In genomic region chr9:132662152-132662945, GRCh38 we compare ENCODE assay signal across 20 cellular contexts. TPM values are rescaled to one million over a fixed set of nuclear protein-coding genes. Genes with fewer than 3 reads are reported as not detected.
DNase-seq lines count a peak whose midpoint lies in the region; ATAC-seq and TF ChIP-seq lines count a peak whose summit lies in the region.
"Had no signal": no experiment of that assay in that cellular context is flagged by ENCODE, and none has a peak within 500 bp of the region (broad histone marks: within the 10 kb centered on the region; RNA-seq: fewer than 3 reads in every experiment).

No MANE protein-coding gene starts in this region.

- no peak overlapping the region for H4K5ac ChIP-seq in H9 (ENCODE audit: insufficient read length, low read depth, low read length)

- no peak overlapping the region for H4K8ac ChIP-seq in H9 (replicated peaks; ENCODE audit: insufficient read length, low read depth, low read length)

- H2AK5ac ChIP-seq in H9 (ENCODE audit: insufficient read length, low read length), result no peak overlapping the region

- H3K4me1 Mint-ChIP-seq in H9 (peaks cover 4 to 5% of the 10 kb centered on the region in 2 experiments), nephron progenitor cell (peaks cover 4% of the 10 kb centered on the region), natural killer cell (no peaks in the 10 kb centered on the region)
- H3K4me1 Mint-ChIP-seq in activated CD4-positive, alpha-beta memory T cell treated with anti-CD3 and anti-CD28 coated beads for 36 hours (ENCODE audit: low read depth), result peaks cover 2% of the 10 kb centered on the region
- H3K4me1 Mint-ChIP-seq: B cell had no signal

- TF ChIP-seq CTCF in H9 (conservative IDR thresholded peaks at IDR 0.05) (no peak), KMS-11 (conservative IDR thresholded peaks at IDR 0.05; ENCODE audit: low read depth, low read length) (no peak), nephron progenitor cell (IDR thresholded peaks at IDR 0.05) (no peak), natural killer cell (IDR thresholded peaks at IDR 0.05) (no peak)

- H2BK15ac ChIP-seq in H9 (ENCODE audit: low read depth, low read length), result no peak overlapping the region

- H2BK120ac ChIP-seq in H9 (ENCODE audit: low read depth, low read length, poor library complexity, severe bottlenecking), result no peak overlapping the region

- H2AFZ ChIP-seq in H9 (ENCODE audit: low read length), result no peak overlapping the region
- no peak overlapping the region for H2AFZ ChIP-seq in KMS-11 (ENCODE audit: low read depth)

- no peak overlapping the region for H2BK12ac ChIP-seq in H9 (ENCODE audit: insufficient read length, low read depth, low read length)

- H3K23me2 ChIP-seq in H9 (ENCODE audit: insufficient read length, low read depth, low read length, poor library complexity, severe bottlenecking), result no peaks in the 10 kb centered on the region

- no peak overlapping the region for H3K4ac ChIP-seq in H9 (ENCODE audit: low read depth, low read length)

- WGBS in H9 (ENCODE audit: extremely low coverage, insufficient read length, low lambda C conversion rate), result no CpG with 5 or more reads among the region's 12 CpGs

- no peak overlapping the region for H3K14ac ChIP-seq in H9 (ENCODE audit: insufficient read depth, low read length)

- H2BK20ac ChIP-seq in H9 (ENCODE audit: low read depth, low read length, poor library complexity, severe bottlenecking), result no peak overlapping the region

- H4K91ac ChIP-seq in H9 (ENCODE audit: insufficient read length, low read depth, low read length), result no peak overlapping the region

- H3K9me3 Mint-ChIP-seq in H9 (no peaks in the 10 kb centered on the region), nephron progenitor cell (no peaks in the 10 kb centered on the region), natural killer cell (no peaks in the 10 kb centered on the region)
- no peaks in the 10 kb centered on the region for H3K9me3 Mint-ChIP-seq in activated CD4-positive, alpha-beta memory T cell treated with anti-CD3 and anti-CD28 coated beads for 36 hours
- H3K9me3 Mint-ChIP-seq: CD4-positive, CD25-positive, alpha-beta regulatory T cell had no signal

- ATAC-seq in natural killer cell, result no peak
- ATAC-seq: HCT116 had no signal

- POLR2A ChIA-PET in activated CD4-positive, alpha-beta memory T cell treated with anti-CD3 and anti-CD28 coated beads for 36 hours (lab: Charles Lee), result interaction anchor here (1.1 kb wide), 1 partner anchor 26 kb away, joined by 3 read pairs; no protein-coding TSS in a partner anchor

- no peak for DNase-seq in H9
- DNase-seq in nephron progenitor cell, result no peak
- no peak for DNase-seq in natural killer cell
- DNase-seq in NCI-H524 treated with DMSO at 0.1 percent for 48 hours (lab: John Stamatoyannopoulos, UW), result no peak
- no peak for DNase-seq in putamen (ENCODE audit: low spot score)
- DNase-seq in activated CD4-positive, alpha-beta memory T cell treated with anti-CD3 and anti-CD28 coated beads for 36 hours, result no peak
- DNase-seq: Caco-2; CD4-positive, CD25-positive, alpha-beta regulatory T cell; EL; MG63; NCI-H1092; NCI-H146; NCI-H2081 treated with DMSO at 0.1 percent for 48 hours; NCI-H2227 treated with DMSO at 0.1 percent for 48 hours; NCI-H748 treated with DMSO at 0.1 percent for 48 hours had no signal

- peak overlapping the region; percentile 30 for H2BK5ac ChIP-seq in H9 (ENCODE audit: insufficient read length, low read length)

- H3K36me3 ChIP-seq in KMS-11 (ENCODE audit: insufficient read depth) (peaks cover 21% of the 10 kb centered on the region), endocrine pancreas (ENCODE audit: control insufficient read depth, insufficient read depth, low read length) (no peaks in the 10 kb centered on the region)

- H3K79me1 ChIP-seq in H9 (ENCODE audit: insufficient read depth, low read depth, low read length, poor library complexity, severe bottlenecking), result peaks cover 6% of the 10 kb centered on the region

- H3K4me3 ChIP-seq in KMS-11 (IDR thresholded peaks at IDR 0.05; ENCODE audit: insufficient read depth, low read depth, low read length) (no peak overlapping the region), endocrine pancreas (ENCODE audit: control insufficient read depth, insufficient read depth, low read length) (peak overlapping the region; percentile 55)
- H3K4me3 ChIP-seq: MG63 had no signal

- no peak overlapping the region for H3K9ac ChIP-seq in H9 (ENCODE audit: extremely low read depth, insufficient read length, low read length)
- H3K9ac ChIP-seq in KMS-11, result peak overlapping the region; percentile 45; the same call in 1 of the 2 replicates
- H3K9ac ChIP-seq in endocrine pancreas (ENCODE audit: control insufficient read depth, insufficient read depth, low read length), result peak overlapping the region; percentile 39

- H3K4me1 ChIP-seq in H9 (ENCODE audit: insufficient read depth, low read length), result peaks cover 4% of the 10 kb centered on the region; the same call in 1 of the 2 replicates
- H3K4me1 ChIP-seq in KMS-11 (ENCODE audit: low read depth, poor library complexity, severe bottlenecking), result peaks cover 93% of the 10 kb centered on the region
- peaks cover 5% of the 10 kb centered on the region for H3K4me1 ChIP-seq in endocrine pancreas (ENCODE audit: control insufficient read depth, insufficient read depth, low read length)
- H3K4me1 ChIP-seq: Caco-2 had no signal

- H3K9me3 ChIP-seq in H9 (ENCODE audit: control insufficient read depth, low read depth, low read length), result no peaks in the 10 kb centered on the region
- no peaks in the 10 kb centered on the region for H3K9me3 ChIP-seq in endocrine pancreas (ENCODE audit: control insufficient read depth, low read length)
- H3K9me3 ChIP-seq: Caco-2, MG63 had no signal

- peak overlapping the region; percentile 13 for H3K27ac ChIP-seq in H9 (ENCODE audit: insufficient read length, low read depth, low read length)
- peak overlapping the region; percentile 87 for H3K27ac ChIP-seq in KMS-11
- H3K27ac ChIP-seq: RWPE1 had no signal

- CTCF ChIA-PET in activated CD4-positive, alpha-beta memory T cell treated with anti-CD3 and anti-CD28 coated beads for 36 hours (lab: Charles Lee), result no interaction called here

- no peak overlapping the region for H3K23ac ChIP-seq in H9 (ENCODE audit: insufficient read length, low read depth, low read length)

- intact Hi-C loops in natural killer cell (cut with micrococcal nuclease), result no loop called here
- intact Hi-C loops in activated CD4-positive, alpha-beta memory T cell treated with anti-CD3 and anti-CD28 coated beads for 36 hours (cut with micrococcal nuclease), result no loop called here

- H3K4me2 ChIP-seq in H9 (ENCODE audit: insufficient read depth, insufficient read length, low read length) (peak overlapping the region; percentile 46), KMS-11 (peak overlapping the region; percentile 39)

- H3K27me3 Mint-ChIP-seq in H9 (ENCODE audit: low read depth) (no peaks in the 10 kb centered on the region), nephron progenitor cell (ENCODE audit: low read depth, poor library complexity) (no peaks in the 10 kb centered on the region), natural killer cell (ENCODE audit: low read depth in 2 of 2) (no peaks in the 10 kb centered on the region)
- H3K27me3 Mint-ChIP-seq in activated CD4-positive, alpha-beta memory T cell treated with anti-CD3 and anti-CD28 coated beads for 36 hours, result no peaks in the 10 kb centered on the region
- H3K27me3 Mint-ChIP-seq: B cell; CD4-positive, CD25-positive, alpha-beta regulatory T cell had no signal

- H3K56ac ChIP-seq in H9 (ENCODE audit: insufficient read length, low read depth, low read length), result no peak overlapping the region

- H3K79me2 ChIP-seq in H9 (ENCODE audit: insufficient read depth, low read length), result peaks cover 4% of the 10 kb centered on the region; the same call in 1 of the 2 replicates
- H3K79me2 ChIP-seq in KMS-11 (ENCODE audit: insufficient read depth, low read depth), result peaks cover 92% of the 10 kb centered on the region

- H4K20me1 ChIP-seq in H9 (ENCODE audit: control insufficient read depth, insufficient read depth, insufficient read length) (no peaks in the 10 kb centered on the region), KMS-11 (ENCODE audit: insufficient read depth) (no peaks in the 10 kb centered on the region)

- no peak overlapping the region for H3T11ph ChIP-seq in H9 (ENCODE audit: low read length)

- no peak overlapping the region for H3K18ac ChIP-seq in H9 (ENCODE audit: insufficient read length, low read depth, low read length)

- H3K4me3 Mint-ChIP-seq in H9, result no peak overlapping the region
- H3K4me3 Mint-ChIP-seq in nephron progenitor cell, result peak overlapping the region; percentile 33
- no peak overlapping the region for H3K4me3 Mint-ChIP-seq in natural killer cell
- no peak overlapping the region for H3K4me3 Mint-ChIP-seq in activated CD4-positive, alpha-beta memory T cell treated with anti-CD3 and anti-CD28 coated beads for 36 hours
- H3K4me3 Mint-ChIP-seq: B cell; CD4-positive, CD25-positive, alpha-beta regulatory T cell had no signal

- H3K27me3 ChIP-seq in H9 (ENCODE audit: insufficient read depth, low read length) (no peaks in the 10 kb centered on the region), KMS-11 (ENCODE audit: insufficient read depth, low read depth) (no peaks in the 10 kb centered on the region), endocrine pancreas (ENCODE audit: control insufficient read depth, insufficient read depth, low read length) (no peaks in the 10 kb centered on the region)
- H3K27me3 ChIP-seq: MG63 had no signal

- H3K27ac Mint-ChIP-seq in H9 (no peak overlapping the region), nephron progenitor cell (peak overlapping the region; percentile 55), natural killer cell (no peak overlapping the region)
- H3K27ac Mint-ChIP-seq in activated CD4-positive, alpha-beta memory T cell treated with anti-CD3 and anti-CD28 coated beads for 36 hours, result no peak overlapping the region
- H3K27ac Mint-ChIP-seq: B cell; CD4-positive, CD25-positive, alpha-beta regulatory T cell had no signal

- H3K36me3 Mint-ChIP-seq in H9 (ENCODE audit: insufficient read depth in 1 of 3, low read depth in 3 of 3), result peaks cover 15 to 37% (median 28%) of the 10 kb centered on the region in 3 experiments; a peak in 6 of 7 replicates
- peaks cover 33% of the 10 kb centered on the region for H3K36me3 Mint-ChIP-seq in nephron progenitor cell (ENCODE audit: low read depth)
- no peaks in the 10 kb centered on the region for H3K36me3 Mint-ChIP-seq in natural killer cell
- H3K36me3 Mint-ChIP-seq in activated CD4-positive, alpha-beta memory T cell treated with anti-CD3 and anti-CD28 coated beads for 36 hours, result peaks cover 17% of the 10 kb centered on the region

RNA-seq across cellular contexts. Expression of gene DDX31, which starts 7.4 kb away (rescaled TPM):
- 27.6 and 28.4 TPM in 2 replicates for total RNA-seq in H9 (2021)
- total RNA-seq in natural killer cell, result 10 to 100 TPM in 2 of 3 donors, 1 to 10 TPM in 1; 6.5 to 12.2 (median 11.5) TPM
- 10 to 100 TPM; 17.2 to 18.8 TPM for total RNA-seq in activated CD4-positive, alpha-beta memory T cell treated with anti-CD3 and anti-CD28 coated beads for 36 hours

RNA-seq across cellular contexts. Expression of gene GTF3C4, which starts 7.9 kb away (rescaled TPM):
- total RNA-seq in H9 (2021), result 42.5 and 43.6 TPM in 2 replicates
- 10 to 100 TPM; 11.0 to 12.7 (median 12.6) TPM for total RNA-seq in natural killer cell
- total RNA-seq in activated CD4-positive, alpha-beta memory T cell treated with anti-CD3 and anti-CD28 coated beads for 36 hours, result 10 to 100 TPM; 11.6 to 12.4 TPM
